Comparison of ENCODE assay signal across 8 cellular contexts in the genomic region with DNA sequence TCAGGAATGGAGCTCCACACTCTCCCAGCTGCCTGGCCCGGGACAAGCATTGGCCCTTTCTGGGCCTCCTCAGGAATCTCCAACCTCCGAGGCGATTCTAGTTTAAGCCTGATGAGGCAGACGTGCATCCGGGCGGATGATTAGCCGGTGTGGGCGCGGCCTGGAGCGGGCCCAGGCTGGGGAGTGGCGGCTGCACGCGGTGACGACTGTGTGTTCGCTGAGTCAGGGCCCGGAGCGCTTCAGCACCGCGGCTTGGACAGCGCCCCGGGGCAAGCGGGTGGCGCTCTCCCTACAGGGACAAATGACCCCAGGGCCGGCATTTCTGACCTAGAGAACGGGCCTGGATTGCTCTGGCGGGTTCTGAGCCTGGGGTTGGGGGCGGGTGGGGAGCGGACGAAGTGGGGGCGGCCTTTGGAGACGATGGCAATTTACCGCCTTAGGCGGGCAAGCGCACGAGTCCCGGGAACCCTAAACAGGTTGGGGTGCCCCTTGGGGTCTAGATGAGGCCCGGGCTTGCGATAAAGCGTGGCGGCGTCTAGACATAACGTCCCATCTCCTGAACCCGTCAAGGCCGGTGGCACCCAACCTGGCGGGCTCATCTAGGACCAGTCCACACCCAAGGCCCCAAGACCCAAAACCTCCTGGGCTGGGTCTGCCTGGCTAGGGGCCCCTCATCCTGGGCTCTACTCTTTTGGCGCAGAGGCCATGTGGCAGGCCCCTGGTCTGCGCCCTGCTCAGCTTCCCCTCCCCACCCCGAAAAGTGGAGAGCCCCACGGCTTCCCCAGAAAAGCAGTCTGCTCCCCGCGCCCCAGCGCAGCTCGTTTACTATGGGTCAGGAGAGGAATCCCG. TPM values are rescaled to one million over a fixed set of nuclear protein-coding genes. Genes with fewer than 3 reads are reported as not detected.
DNase-seq lines count a peak whose midpoint lies in the region; ATAC-seq and TF ChIP-seq lines count a peak whose summit lies in the region.

No MANE protein-coding gene starts in this region.

- no peaks in the 10 kb centered on the region for H3K9me3 ChIP-seq in RWPE2 (ENCODE audit: severe bottlenecking)
- H3K9me3 ChIP-seq in left lung = no peaks in the 10 kb centered on the region

- DNase-seq in activated CD4-positive, alpha-beta T cell treated with anti-CD3 and anti-CD28 coated beads for 24 hours (ENCODE audit: low read depth in 2 of 2) = peak; percentile 23 to 37
- no peak for DNase-seq in activated CD4-positive, alpha-beta T cell treated with anti-CD3 and anti-CD28 coated beads for 1 hour
- DNase-seq in RWPE2 (ENCODE audit: low spot score) (peak; percentile 87), brain microvascular endothelial cell (peak; percentile 79), left lung (peak in 1 of 2 donors; percentile 48), NCI-H526 treated with DMSO at 0.1 percent for 48 hours (lab: John Stamatoyannopoulos, UW) (no peak)
- DNase-seq in stimulated activated CD8-positive, alpha-beta memory T cell treated with anti-CD3 and anti-CD28 coated beads, Interleukin-15, amount 100 ng/mL, for 48 hours (ENCODE audit: low read depth in 2 of 2) = peak; percentile 47 to 57

- H3K27me3 ChIP-seq in RWPE2 (ENCODE audit: insufficient read depth, poor library complexity, severe bottlenecking) = peaks cover 19% of the 10 kb centered on the region
- peaks cover 7% of the 10 kb centered on the region for H3K27me3 ChIP-seq in brain microvascular endothelial cell (replicated peaks)
- peaks cover 10 to 81% of the 10 kb centered on the region in 2 donors for H3K27me3 ChIP-seq in left lung

- intact Hi-C loops in left lung (cut with DNase I) = no loop called here

- H3K4me1 ChIP-seq in RWPE2 (ENCODE audit: insufficient read depth, poor library complexity, severe bottlenecking) = no peaks in the 10 kb centered on the region
- no peaks in the 10 kb centered on the region for H3K4me1 ChIP-seq in left lung

- TF ChIP-seq CTCF in RWPE2 (IDR thresholded peaks at IDR 0.05; ENCODE audit: poor library complexity, severe bottlenecking) (peak; percentile 18), brain microvascular endothelial cell (IDR thresholded peaks at IDR 0.05; ENCODE audit: low read depth, low read length, missing control alignments) (peak; percentile 19), left lung (IDR thresholded peaks at IDR 0.05) (no peak)

- no peak overlapping the region for H3K4me3 ChIP-seq in RWPE2 (ENCODE audit: severe bottlenecking)
- no peak overlapping the region for H3K4me3 ChIP-seq in brain microvascular endothelial cell (ENCODE audit: low read depth, low read length)
- H3K4me3 ChIP-seq in left lung = no peak overlapping the region

- in situ Hi-C loops in brain microvascular endothelial cell (cut with HindIII; ENCODE audit: low pct_ligation_motif_present, low sequenced_read_pairs) = no loop called here

- no peaks in the 10 kb centered on the region for H3K36me3 ChIP-seq in RWPE2 (ENCODE audit: low read depth)
- H3K36me3 ChIP-seq in brain microvascular endothelial cell (replicated peaks) = no peaks in the 10 kb centered on the region
- H3K36me3 ChIP-seq in left lung = no peaks in the 10 kb centered on the region

- ATAC-seq in RWPE2 (ENCODE audit: low read depth) (peak; percentile 100), left lung (peak; percentile 99), GM19467 (IDR thresholded peaks at IDR 0.05; ENCODE audit: unreplicated experiment) (no peak)

- H3K27ac ChIP-seq in RWPE2 (ENCODE audit: poor library complexity, severe bottlenecking) = no peak overlapping the region
- no peak overlapping the region for H3K27ac ChIP-seq in brain microvascular endothelial cell
- no peak overlapping the region for H3K27ac ChIP-seq in left lung

RNA-seq across cellular contexts. Expression of gene ZNHIT3, which starts 22.3 kb away (rescaled TPM):
- total RNA-seq in left lung = 10 to 100 TPM; 24.7 to 25.7 TPM

Comparison
In these comparisons a context has a peak if more than half of its experiments do, and no peak if none do; other contexts are left out.
1. DNase-seq: peak in activated CD4-positive, alpha-beta T cell treated with anti-CD3 and anti-CD28 coated beads for 24 hours (2 of 2), RWPE2 (single experiment), brain microvascular endothelial cell (single experiment) and stimulated activated CD8-positive, alpha-beta memory T cell treated with anti-CD3 and anti-CD28 coated beads, Interleukin-15, amount 100 ng/mL, for 48 hours (2 of 2); none in activated CD4-positive, alpha-beta T cell treated with anti-CD3 and anti-CD28 coated beads for 1 hour (single experiment) and NCI-H526 treated with DMSO at 0.1 percent for 48 hours (single experiment).
2. CTCF ChIP-seq: peak in RWPE2 (single experiment) and brain microvascular endothelial cell (single experiment); none in left lung (0 of 2).